Comparison of ENCODE assay signal across 8 cellular contexts in the genomic region with DNA sequence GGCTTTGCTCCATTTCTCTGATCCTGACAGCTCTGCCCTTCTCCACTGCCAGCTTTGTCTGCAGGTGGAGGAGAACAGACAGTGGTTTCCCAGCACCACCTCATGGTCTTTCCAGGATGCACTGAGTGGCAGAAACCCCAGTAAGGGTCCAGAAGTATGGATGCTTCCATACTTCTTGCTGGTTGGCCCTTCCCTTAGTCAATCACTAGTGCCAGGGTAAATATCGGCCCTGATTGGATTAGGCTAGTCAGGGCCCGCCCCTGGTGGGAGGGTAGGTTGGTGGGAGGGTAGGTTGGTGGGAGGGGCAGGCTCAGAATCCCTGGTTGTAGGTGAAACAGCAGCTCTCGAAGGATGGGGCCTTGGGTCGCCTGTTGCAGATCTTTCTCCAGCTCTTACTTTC. TPM values are rescaled to one million over a fixed set of nuclear protein-coding genes. Genes with fewer than 3 reads are reported as not detected.
A peak's percentile ranks its signal among the peaks of the same experiment; 100 is the strongest.
DNase-seq lines count a peak whose midpoint lies in the region; ATAC-seq and TF ChIP-seq lines count a peak whose summit lies in the region.

No MANE protein-coding gene starts in this region.

- peak; percentile 83 for ATAC-seq in activated CD8-positive, alpha-beta T cell treated with anti-CD3 and anti-CD28 coated beads for 36 hours
- ATAC-seq in HG03175 (IDR thresholded peaks at IDR 0.05; ENCODE audit: unreplicated experiment) = no peak

- H3K27me3 ChIP-seq in HUES6 (ENCODE audit: control insufficient read depth, insufficient read depth, low read length) = no peaks in the 10 kb centered on the region
- H3K27me3 ChIP-seq in iPS-18a (ENCODE audit: control insufficient read depth, insufficient read depth, low read length) = no peaks in the 10 kb centered on the region

- peak overlapping the region; percentile 16; the same call in 1 of the 2 replicates for H3K4me3 ChIP-seq in HUES6 (ENCODE audit: low read depth, low read length)
- peak overlapping the region; percentile 1 for H3K4me3 ChIP-seq in iPS-18a (ENCODE audit: low read length)

- peaks cover 16% of the 10 kb centered on the region for H3K4me1 ChIP-seq in HUES6 (ENCODE audit: control insufficient read depth, insufficient read depth, low read length)
- peaks cover 14% of the 10 kb centered on the region for H3K4me1 ChIP-seq in iPS-18a (ENCODE audit: control insufficient read depth, low read depth, low read length)

- TF ChIP-seq CTCF in activated CD8-positive, alpha-beta T cell treated with anti-CD3 and anti-CD28 coated beads for 36 hours (IDR thresholded peaks at IDR 0.05) = no peak

- no peak overlapping the region for H3K9ac ChIP-seq in HUES6 (ENCODE audit: low read length)
- H3K9ac ChIP-seq in iPS-18a (ENCODE audit: low read length) = no peak overlapping the region

- peaks cover 2% of the 10 kb centered on the region for H3K9me3 Mint-ChIP-seq in activated CD8-positive, alpha-beta T cell treated with anti-CD3 and anti-CD28 coated beads for 36 hours

- H3K27ac ChIP-seq in HUES6 (ENCODE audit: low read depth, low read length) = no peak overlapping the region
- H3K27ac ChIP-seq in iPS-18a (ENCODE audit: low read length) = no peak overlapping the region

- intact Hi-C loops in activated CD8-positive, alpha-beta T cell treated with anti-CD3 and anti-CD28 coated beads for 36 hours (cut with micrococcal nuclease) = no loop called here

- H3K27ac Mint-ChIP-seq in activated CD8-positive, alpha-beta T cell treated with anti-CD3 and anti-CD28 coated beads for 36 hours = peak overlapping the region; percentile 63

- DNase-seq in 8988T (peak; percentile 53), epidermal melanocyte (ENCODE audit: insufficient read length, low spot score) (no peak), G401 (ENCODE audit: low spot score) (no peak), middle frontal gyrus (ENCODE audit: extremely low spot score, low spot score) (no peak)
- DNase-seq in activated CD8-positive, alpha-beta T cell treated with anti-CD3 and anti-CD28 coated beads for 36 hours = peak; percentile 61

- no peaks in the 10 kb centered on the region for H3K27me3 Mint-ChIP-seq in activated CD8-positive, alpha-beta T cell treated with anti-CD3 and anti-CD28 coated beads for 36 hours

- POLR2A ChIA-PET in activated CD8-positive, alpha-beta T cell treated with anti-CD3 and anti-CD28 coated beads for 36 hours (lab: Charles Lee) = interaction anchor here (0.8 to 2.6 kb wide), 8 partner anchors 9 to 75 kb away, joined by 3 to 11 read pairs (median 4); no protein-coding TSS in a partner anchor

- CTCF ChIA-PET in activated CD8-positive, alpha-beta T cell treated with anti-CD3 and anti-CD28 coated beads for 36 hours (lab: Charles Lee) = interaction anchor here (1.1 to 1.3 kb wide), 3 partner anchors 74 to 263 kb away, joined by 3 to 5 read pairs (median 3); no protein-coding TSS in a partner anchor

- H3K4me1 Mint-ChIP-seq in activated CD8-positive, alpha-beta T cell treated with anti-CD3 and anti-CD28 coated beads for 36 hours (ENCODE audit: low read depth) = peaks cover 32% of the 10 kb centered on the region

- H3K36me3 Mint-ChIP-seq in activated CD8-positive, alpha-beta T cell treated with anti-CD3 and anti-CD28 coated beads for 36 hours (ENCODE audit: low read depth) = peaks cover 35% of the 10 kb centered on the region

- no peak overlapping the region for H3K4me3 Mint-ChIP-seq in activated CD8-positive, alpha-beta T cell treated with anti-CD3 and anti-CD28 coated beads for 36 hours

- in situ Hi-C loops in G401 (cut with HindIII; ENCODE audit: low sequenced_read_pairs) = no loop called here

- peaks cover 17% of the 10 kb centered on the region for H3K36me3 ChIP-seq in HUES6 (ENCODE audit: control insufficient read depth, insufficient read depth, low read length)
- H3K36me3 ChIP-seq in iPS-18a (ENCODE audit: control insufficient read depth, low read depth, low read length) = peaks cover 5% of the 10 kb centered on the region

- H3K9me3 ChIP-seq in HUES6 (ENCODE audit: control insufficient read depth, insufficient read depth, low read depth, low read length) (no peaks in the 10 kb centered on the region), iPS-18a (ENCODE audit: control insufficient read depth, low read depth, low read length) (no peaks in the 10 kb centered on the region)

RNA-seq across cellular contexts. Expression of gene RNF213, which starts 10.2 kb away (rescaled TPM):
- total RNA-seq in activated CD8-positive, alpha-beta T cell treated with anti-CD3 and anti-CD28 coated beads for 36 hours = 100 to 1,000 TPM; 131 to 142 TPM
- total RNA-seq in G401 (2014; rRNA removed; shearing (Covaris generic)) = 12.9 and 15.2 TPM in 2 replicates

RNA-seq across cellular contexts. Expression of gene SLC26A11, which starts 50.6 kb away (rescaled TPM):
- total RNA-seq in activated CD8-positive, alpha-beta T cell treated with anti-CD3 and anti-CD28 coated beads for 36 hours = 1 to 10 TPM; 1.6 to 1.7 TPM
- 16.7 and 19.0 TPM in 2 replicates for total RNA-seq in G401 (2014; rRNA removed; shearing (Covaris generic))

RNA-seq across cellular contexts. Expression of gene SGSH, which starts 50.7 kb away (rescaled TPM):
- total RNA-seq in activated CD8-positive, alpha-beta T cell treated with anti-CD3 and anti-CD28 coated beads for 36 hours = 1 to 10 TPM; 7.8 to 8.3 TPM
- total RNA-seq in G401 (2014; rRNA removed; shearing (Covaris generic)) = 19.8 and 31.7 TPM in 2 replicates

Comparison
In these comparisons a context has a peak if more than half of its experiments do, and no peak if none do; other contexts are left out.
1. DNase-seq: peak in 8988T (single experiment) and activated CD8-positive, alpha-beta T cell treated with anti-CD3 and anti-CD28 coated beads for 36 hours (single experiment); none in epidermal melanocyte (single experiment), G401 (single experiment) and middle frontal gyrus (single experiment).